9 cellular contexts compared by ENCODE assay signal in genomic region chr4:128468485-128468989, GRCh38.
A peak's percentile ranks its signal among the peaks of the same experiment; 100 is the strongest.
DNase-seq lines count a peak whose midpoint lies in the region; ATAC-seq, FAIRE-seq and TF ChIP-seq lines count a peak whose summit lies in the region.
"Had no signal": no experiment of that assay in that cellular context is flagged by ENCODE, and none has a peak within 500 bp of the region (broad histone marks: within the 10 kb centered on the region; RNA-seq: fewer than 3 reads in every experiment).

No MANE protein-coding gene starts in this region.

- POLR2A ChIA-PET in A549 (lab: Yijun Ruan, JAX): no interaction called here

- H2AFZ ChIP-seq in Karpas-422 (ENCODE audit: low read length): no peak overlapping the region

- H3K9ac ChIP-seq in Karpas-422 (ENCODE audit: low read length): peak overlapping the region; percentile 2; the same call in 1 of the 2 replicates

- no peak for TF ChIP-seq RAD21 in A549 (conservative IDR thresholded peaks at IDR 0.05 in 1 of 2, IDR thresholded peaks at IDR 0.05 in 1 of 2)

- no peaks in the 10 kb centered on the region for H3K36me3 Mint-ChIP-seq in mesothelial cell of epicardium

- ATAC-seq in A549: peak in 1 of 2 experiments; percentile 34; a peak in 1 of 6 replicates
- ATAC-seq in HG03342 (IDR thresholded peaks at IDR 0.05; ENCODE audit: unreplicated experiment): no peak

- no peaks in the 10 kb centered on the region for H3K27me3 ChIP-seq in Karpas-422 (ENCODE audit: low read length)
- no peaks in the 10 kb centered on the region for H3K27me3 ChIP-seq in effector memory CD4-positive, alpha-beta T cell (replicated peaks; ENCODE audit: control insufficient read depth, insufficient read depth, low read length, poor library complexity, severe bottlenecking)

- H3K27ac Mint-ChIP-seq in mesothelial cell of epicardium: peak overlapping the region; percentile 60

- FAIRE-seq in A549 (lab: Jason Lieb, UNC): no peak

- H3K4me1 ChIP-seq in A549 (peaks cover 42% of the 10 kb centered on the region), Karpas-422 (ENCODE audit: low read length) (peaks cover 87% of the 10 kb centered on the region)
- H3K4me1 ChIP-seq in effector memory CD4-positive, alpha-beta T cell (ENCODE audit: control insufficient read depth, insufficient read depth, low read length, poor library complexity, severe bottlenecking): no peaks in the 10 kb centered on the region

- no peak overlapping the region for H3K4me3 Mint-ChIP-seq in mesothelial cell of epicardium

- DNase-seq in A549 (ENCODE audit: low read depth in 1 of 2, low spot score in 1 of 2) (peak in 1 of 2 experiments; percentile 32), Karpas-422 (peak; percentile 57), dedifferentiated amniotic fluid mesenchymal stem cell (ENCODE audit: extremely low spot score) (peak; percentile 97), mesothelial cell of epicardium (ENCODE audit: low spot score in 2 of 2, unreplicated experiment in 2 of 2) (no peak), SW 1271 (lab: John Stamatoyannopoulos, UW) (no peak)
- no peak for DNase-seq in effector memory CD4-positive, alpha-beta T cell
- DNase-seq in activated effector memory CD4-positive, alpha-beta T cell treated with anti-CD3 and anti-CD28 coated beads, Interleukin-2, amount 50 U/mL, for 16 hours: no peak

- no peaks in the 10 kb centered on the region for H3K9me2 ChIP-seq in Karpas-422 (replicated peaks; ENCODE audit: insufficient read depth, low read length)

- no peak for TF ChIP-seq POLR2A in A549 (IDR thresholded peaks at IDR 0.05; ENCODE audit: low read length)

- CTCF ChIA-PET in A549 (lab: Yijun Ruan, JAX): no interaction called here

- H4K20me1 ChIP-seq in Karpas-422 (ENCODE audit: insufficient read depth, low read depth, low read length): no peaks in the 10 kb centered on the region

- 59% methylated on average over 5 of the region's 5 CpGs for WGBS in A549 (ENCODE audit: missing lambda C conversion rate)

- H3K27ac ChIP-seq in A549 (peak overlapping the region; percentile 16 to 51; a peak in 3 of 6 replicates), Karpas-422 (ENCODE audit: low read length) (peak overlapping the region; percentile 66)
- no peak overlapping the region for H3K27ac ChIP-seq in effector memory CD4-positive, alpha-beta T cell (ENCODE audit: insufficient read depth, low read length, poor library complexity, severe bottlenecking)
- H3K27ac ChIP-seq: HL-60 had no signal

- peaks cover 23% of the 10 kb centered on the region for H3K36me3 ChIP-seq in Karpas-422 (ENCODE audit: insufficient read depth, low read length)
- no peaks in the 10 kb centered on the region for H3K36me3 ChIP-seq in effector memory CD4-positive, alpha-beta T cell (ENCODE audit: control insufficient read depth, insufficient read depth, low read length)

- H3K4me1 Mint-ChIP-seq in mesothelial cell of epicardium: peaks cover 8% of the 10 kb centered on the region

- H3K4me2 ChIP-seq in A549 (peak overlapping the region; percentile 19; the same call in 1 of the 3 replicates), Karpas-422 (ENCODE audit: low read depth, low read length, poor library complexity, severe bottlenecking) (no peak overlapping the region)

- H3K79me2 ChIP-seq in Karpas-422 (ENCODE audit: low read length): no peaks in the 10 kb centered on the region

- no peak overlapping the region for H3K4me3 ChIP-seq in A549
- H3K4me3 ChIP-seq in Karpas-422 (ENCODE audit: low read length): no peak overlapping the region
- no peak overlapping the region for H3K4me3 ChIP-seq in effector memory CD4-positive, alpha-beta T cell (ENCODE audit: insufficient read depth, low read depth, low read length, poor library complexity, severe bottlenecking)

- H3K27me3 Mint-ChIP-seq in mesothelial cell of epicardium (ENCODE audit: low read depth): no peaks in the 10 kb centered on the region

- TF ChIP-seq CTCF in A549 (IDR thresholded peaks at IDR 0.05) (no peak), mesothelial cell of epicardium (IDR thresholded peaks at IDR 0.05; ENCODE audit: unreplicated experiment) (no peak)

- no peaks in the 10 kb centered on the region for H3K9me3 ChIP-seq in A549
- no peaks in the 10 kb centered on the region for H3K9me3 ChIP-seq in Karpas-422 (ENCODE audit: low read length)
- no peaks in the 10 kb centered on the region for H3K9me3 ChIP-seq in effector memory CD4-positive, alpha-beta T cell (ENCODE audit: control insufficient read depth, low read length)

- no peak for TF ChIP-seq EP300 in A549 (IDR thresholded peaks at IDR 0.05)

- no peaks in the 10 kb centered on the region for H3K9me3 Mint-ChIP-seq in mesothelial cell of epicardium

TF ChIP-seq in A549, 52 proteins besides CTCF, POLR2A, EP300 and RAD21:
- TF ChIP-seq MAZ (IDR thresholded peaks at IDR 0.05; ENCODE audit: borderline replicate concordance, low read depth, low read length): no peak
- TF ChIP-seq USF2 (IDR thresholded peaks at IDR 0.05): peak; percentile 37; the same call in 1 of the 2 replicates

Comparison
In these comparisons a context has a peak if more than half of its experiments do, and no peak if none do; other contexts are left out.
1. DNase-seq: peak in Karpas-422 (single experiment) and dedifferentiated amniotic fluid mesenchymal stem cell (single experiment); none in mesothelial cell of epicardium (0 of 2), effector memory CD4-positive, alpha-beta T cell (0 of 3), SW 1271 (0 of 2) and activated effector memory CD4-positive, alpha-beta T cell treated with anti-CD3 and anti-CD28 coated beads, Interleukin-2, amount 50 U/mL, for 16 hours (single experiment).